Comparison of ENCODE assay signal across 26 cellular contexts in genomic region chr6:4677751-4678065, GRCh38.
DNase-seq lines count a peak whose midpoint lies in the region; ATAC-seq, FAIRE-seq and TF ChIP-seq lines count a peak whose summit lies in the region.
"Had no signal": no experiment of that assay in that cellular context is flagged by ENCODE, and none has a peak within 500 bp of the region (broad histone marks: within the 10 kb centered on the region; RNA-seq: fewer than 3 reads in every experiment).

No MANE protein-coding gene starts in this region.

- H3K27me3 Mint-ChIP-seq in osteocyte (ENCODE audit: unreplicated experiment): peaks cover 4% of the 10 kb centered on the region

- CTCF ChIA-PET in K562 (lab: Yijun Ruan, JAX; ENCODE audit: low intra/inter-chr PET ratio): no interaction called here

- TF ChIP-seq RAD21 in K562 (CRISPR knock-in tag; conservative IDR thresholded peaks at IDR 0.05 in 1 of 2, IDR thresholded peaks at IDR 0.05 in 1 of 2): no peak

- no peak for TF ChIP-seq EP300 in K562 (IDR thresholded peaks at IDR 0.05; ENCODE audit: low read length)
- TF ChIP-seq EP300 in esophagus muscularis mucosa (IDR thresholded peaks at IDR 0.05): no peak

- H3K27ac Mint-ChIP-seq in osteocyte (ENCODE audit: unreplicated experiment): no peak overlapping the region
- H3K27ac Mint-ChIP-seq: CD14-positive monocyte; CD4-positive, alpha-beta T cell; CD8-positive, alpha-beta memory T cell; GM23338; HFFc6 had no signal

- H3K27ac ChIP-seq in K562 (ENCODE audit: extremely low read depth, low read depth, low read length): no peak overlapping the region
- no peak overlapping the region for H3K27ac ChIP-seq in esophagus muscularis mucosa (replicated peaks in 1 of 4)
- no peak overlapping the region for H3K27ac ChIP-seq in MM.1S (ENCODE audit: low read length)
- H3K27ac ChIP-seq: A549; BLaER1 treated with 17β-estradiol and CSF1 and Interleukin-3, amounts not matched to agents 10 nM and 100 nM had no signal

- no peak for TF ChIP-seq CTCF in K562 (IDR thresholded peaks at IDR 0.05 in 2 of 3, conservative IDR thresholded peaks at IDR 0.05 in 1 of 3; ENCODE audit: insufficient read depth in 2 of 3, low read depth in 1 of 3, low read length in 3 of 3)
- no peak for TF ChIP-seq CTCF in esophagus muscularis mucosa (IDR thresholded peaks at IDR 0.05)
- no peak for TF ChIP-seq CTCF in osteocyte (IDR thresholded peaks at IDR 0.05)
- no peak for TF ChIP-seq CTCF in MM.1S (IDR thresholded peaks at IDR 0.05; ENCODE audit: low read length)

- FAIRE-seq in K562 (lab: Jason Lieb, UNC): no peak
- FAIRE-seq: A549, G401.6, GM12892, H54 had no signal

- H3K36me3 ChIP-seq in K562 (ENCODE audit: control insufficient read depth, insufficient read depth, low read length) (no peaks in the 10 kb centered on the region), esophagus muscularis mucosa (no peaks in the 10 kb centered on the region), MM.1S (replicated peaks; ENCODE audit: insufficient read depth, low read length) (no peaks in the 10 kb centered on the region)
- H3K36me3 ChIP-seq: BE2C; BLaER1 treated with 17β-estradiol and CSF1 and Interleukin-3, amounts not matched to agents 10 nM and 100 nM; HAP-1 had no signal

- H3K9ac ChIP-seq in K562 (ENCODE audit: insufficient read depth in 1 of 2, low read depth in 2 of 2, low read length in 2 of 2) (peak overlapping the region in 1 of 2 experiments; percentile 49; a peak in 1 of 4 replicates), MM.1S (ENCODE audit: low read length) (no peak overlapping the region)
- H3K9ac ChIP-seq: BLaER1 treated with 17β-estradiol and CSF1 and Interleukin-3, amounts not matched to agents 10 nM and 100 nM had no signal

- in situ Hi-C loops in K562 (cut with MboI): no loop called here

- no peaks in the 10 kb centered on the region for H3K9me2 ChIP-seq in MM.1S (replicated peaks; ENCODE audit: insufficient read depth, low read length)

- no peak overlapping the region for H3K4me2 ChIP-seq in K562 (ENCODE audit: insufficient read depth, low read length)
- H3K4me2 ChIP-seq in MM.1S (ENCODE audit: low read depth, low read length): no peak overlapping the region
- H3K4me2 ChIP-seq: A549; BLaER1 treated with 17β-estradiol and CSF1 and Interleukin-3, amounts not matched to agents 10 nM and 100 nM; GM23338 had no signal

- intact Hi-C loops in K562 (cut with micrococcal nuclease) (no loop called here), esophagus muscularis mucosa (cut with DNase I) (no loop called here)

- TF ChIP-seq POLR2A in K562 (conservative IDR thresholded peaks at IDR 0.05) (no peak), esophagus muscularis mucosa (IDR thresholded peaks at IDR 0.05; ENCODE audit: low read depth) (no peak)

- H3K4me1 ChIP-seq in K562 (replicated peaks in 1 of 2; ENCODE audit: control insufficient read depth in 2 of 2, insufficient read depth in 2 of 2, low read length in 2 of 2) (peaks cover 0 to 13% of the 10 kb centered on the region in 2 experiments; a peak in 4 of 5 replicates), esophagus muscularis mucosa (no peaks in the 10 kb centered on the region), MM.1S (ENCODE audit: low read length) (no peaks in the 10 kb centered on the region)
- H3K4me1 ChIP-seq: A549, BE2C, HAP-1 had no signal

- DNase-seq in ELF-1 (ENCODE audit: low read depth, low spot score) (peak; percentile 56), K562 (ENCODE audit: extremely low read depth in 1 of 4, low spot score in 3 of 4) (no peak), esophagus muscularis mucosa (ENCODE audit: extremely low spot score) (peak; percentile 68), osteocyte (ENCODE audit: extremely low spot score, unreplicated experiment) (peak; percentile 79), MM.1S (no peak)
- DNase-seq: 8988T; ACHN; AML-193; BE2C; Calu3; CD4-positive, alpha-beta T cell; CD8-positive, alpha-beta memory T cell; COR-L47; DMS53; DMS79 treated with DMSO at 0.1 percent for 48 hours; HFFc6 had no signal

- H3K27me3 ChIP-seq in K562 (ENCODE audit: control insufficient read depth in 2 of 2, insufficient read depth in 2 of 2, low read length in 2 of 2) (peaks cover 0 to 10% of the 10 kb centered on the region in 2 experiments; a peak in 2 of 5 replicates), esophagus muscularis mucosa (no peaks in the 10 kb centered on the region), MM.1S (replicated peaks; ENCODE audit: insufficient read depth, low read length) (no peaks in the 10 kb centered on the region)
- H3K27me3 ChIP-seq: BE2C; BLaER1 treated with 17β-estradiol and CSF1 and Interleukin-3, amounts not matched to agents 10 nM and 100 nM had no signal

- H3K79me2 ChIP-seq in K562 (ENCODE audit: control insufficient read depth, insufficient read depth, low read length): no peaks in the 10 kb centered on the region
- H3K79me2 ChIP-seq in MM.1S (ENCODE audit: low read length): no peaks in the 10 kb centered on the region

- no peaks in the 10 kb centered on the region for H3K9me3 ChIP-seq in K562 (replicated peaks; ENCODE audit: control insufficient read depth, insufficient read depth, low read depth, low read length)
- no peaks in the 10 kb centered on the region for H3K9me3 ChIP-seq in esophagus muscularis mucosa
- H3K9me3 ChIP-seq in MM.1S (replicated peaks; ENCODE audit: insufficient read depth, low read length): no peaks in the 10 kb centered on the region
- H3K9me3 ChIP-seq: A549; BE2C; BLaER1 treated with 17β-estradiol and CSF1 and Interleukin-3, amounts not matched to agents 10 nM and 100 nM; HAP-1 had no signal

- POLR2A ChIA-PET in K562 (lab: Yijun Ruan, JAX): interaction anchor here (0.8 to 1.6 kb wide), 2 partner anchors 9 to 16 kb away, joined by 3 read pairs; no protein-coding TSS in a partner anchor

- 63% methylated on average over 4 of the region's 4 CpGs for WGBS in K562 (ENCODE audit: insufficient coverage, low coverage, missing lambda C conversion rate)
- 71% methylated on average over 4 of the region's 4 CpGs for WGBS in esophagus muscularis mucosa

- no peaks in the 10 kb centered on the region for H3F3A ChIP-seq in MM.1S (ENCODE audit: insufficient read depth, low read length)

- no peak overlapping the region for H3K4me3 Mint-ChIP-seq in osteocyte (ENCODE audit: unreplicated experiment)
- H3K4me3 Mint-ChIP-seq: CD14-positive monocyte; CD4-positive, alpha-beta T cell; CD8-positive, alpha-beta memory T cell; GM23338; HFFc6 had no signal

- H2AFZ ChIP-seq in K562 (ENCODE audit: low read depth, low read length): peak overlapping the region; percentile 28; the same call in 1 of the 2 replicates
- H2AFZ ChIP-seq in MM.1S (ENCODE audit: low read length): no peak overlapping the region
- H2AFZ ChIP-seq: GM23338 had no signal

- H3K4me3 ChIP-seq in K562: no peak overlapping the region
- H3K4me3 ChIP-seq in esophagus muscularis mucosa: no peak overlapping the region
- H3K4me3 ChIP-seq in MM.1S (ENCODE audit: low read length): no peak overlapping the region
- H3K4me3 ChIP-seq: A549; BLaER1 treated with 17β-estradiol and CSF1 and Interleukin-3, amounts not matched to agents 10 nM and 100 nM; GM23338; HAP-1 had no signal

- peaks cover 4% of the 10 kb centered on the region for H3K4me1 Mint-ChIP-seq in osteocyte (ENCODE audit: unreplicated experiment)
- H3K4me1 Mint-ChIP-seq: CD8-positive, alpha-beta memory T cell had no signal

- BruUV-seq in K562 (replicated peaks; lab: Mats Ljungman, UMichigan): no TSS peak

- H4K20me1 ChIP-seq in K562 (replicated peaks; ENCODE audit: control insufficient read depth, insufficient read depth, low read length): no peaks in the 10 kb centered on the region
- H4K20me1 ChIP-seq in MM.1S (ENCODE audit: insufficient read depth, low read length): no peaks in the 10 kb centered on the region
- H4K20me1 ChIP-seq: BLaER1 treated with 17β-estradiol and CSF1 and Interleukin-3, amounts not matched to agents 10 nM and 100 nM had no signal

- no peaks in the 10 kb centered on the region for H3K36me3 Mint-ChIP-seq in osteocyte (ENCODE audit: unreplicated experiment)
- H3K36me3 Mint-ChIP-seq: CD14-positive monocyte; CD8-positive, alpha-beta memory T cell had no signal

- H3K9me1 ChIP-seq in K562 (ENCODE audit: control insufficient read depth, insufficient read depth, low read length): no peaks in the 10 kb centered on the region

- ATAC-seq in K562: peak; percentile 20; the same call in 1 of the 3 replicates
- ATAC-seq in HG03095 (IDR thresholded peaks at IDR 0.05; ENCODE audit: unreplicated experiment): no peak
- ATAC-seq in GM21423 (IDR thresholded peaks at IDR 0.05; ENCODE audit: unreplicated experiment): no peak
- ATAC-seq: A549 had no signal

- no peaks in the 10 kb centered on the region for H3K9me3 Mint-ChIP-seq in osteocyte (ENCODE audit: unreplicated experiment)
- H3K9me3 Mint-ChIP-seq: CD4-positive, alpha-beta T cell; CD8-positive, alpha-beta memory T cell; GM23338; HFFc6 had no signal

TF ChIP-seq in K562, 482 proteins besides CTCF, POLR2A, EP300 and RAD21 (continues in another document):
- no peak for TF ChIP-seq CHCHD3 (CRISPR knock-in tag; IDR thresholded peaks at IDR 0.05)
- TF ChIP-seq RAD51 (IDR thresholded peaks at IDR 0.05; ENCODE audit: borderline replicate concordance, low read depth): no peak
- TF ChIP-seq PHF21A (IDR thresholded peaks at IDR 0.05; ENCODE audit: borderline replicate concordance, low read depth): no peak
- no peak for TF ChIP-seq RBM34 (IDR thresholded peaks at IDR 0.05; ENCODE audit: borderline replicate concordance, insufficient read depth, low read length)
- no peak for TF ChIP-seq ZNF707 (CRISPR knock-in tag; conservative IDR thresholded peaks at IDR 0.05)
- TF ChIP-seq ZNF12 (CRISPR knock-in tag; IDR thresholded peaks at IDR 0.05): no peak
- no peak for TF ChIP-seq ZNF778 (CRISPR knock-in tag; IDR thresholded peaks at IDR 0.05)
- no peak for TF ChIP-seq CEBPG (CRISPR knock-in tag; IDR thresholded peaks at IDR 0.05)
- no peak for TF ChIP-seq CEBPG (tag; conservative IDR thresholded peaks at IDR 0.05 in 1 of 2, IDR thresholded peaks at IDR 0.05 in 1 of 2)
- TF ChIP-seq SMARCC2 (IDR thresholded peaks at IDR 0.05; ENCODE audit: low read depth): no peak
- TF ChIP-seq KDM2B (CRISPR knock-in tag; IDR thresholded peaks at IDR 0.05): no peak
- no peak for TF ChIP-seq U2AF2 (optimal IDR thresholded peaks at IDR 0.05; ENCODE audit: low read depth, low read length)
- TF ChIP-seq TBP (optimal IDR thresholded peaks at IDR 0.05; ENCODE audit: low read depth, low read length): no peak
- TF ChIP-seq ZNF740 (CRISPR knock-in tag; IDR thresholded peaks at IDR 0.05): no peak
- no peak for TF ChIP-seq ZNF740 (tag; IDR thresholded peaks at IDR 0.05)

Comparison
In these comparisons a context has a peak if more than half of its experiments do, and no peak if none do; other contexts are left out.
1. DNase-seq: peak in ELF-1 (single experiment), esophagus muscularis mucosa (single experiment) and osteocyte (single experiment); none in K562 (0 of 4) and MM.1S (single experiment).